ENCODE assay signal across 17 cellular contexts in the genomic region with DNA sequence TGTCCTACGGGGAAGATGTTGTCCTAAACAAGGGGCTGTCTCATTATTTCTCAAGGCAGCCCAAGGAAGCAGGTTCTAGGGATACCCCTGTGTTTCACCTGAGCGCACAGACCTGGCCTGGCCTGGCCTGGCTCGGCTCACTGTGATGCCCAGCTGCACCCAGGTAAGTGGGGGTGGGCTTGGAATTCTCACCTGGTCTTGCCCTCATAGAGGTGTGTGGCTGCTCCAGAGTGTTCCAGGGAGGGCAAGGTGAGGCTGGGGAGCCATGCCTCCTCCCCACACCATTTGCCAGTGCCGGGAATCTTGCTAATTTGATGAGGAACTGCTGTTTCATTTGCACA.
DNase-seq lines count a peak whose midpoint lies in the region; ATAC-seq and TF ChIP-seq lines count a peak whose summit lies in the region.
"Had no signal": no experiment of that assay in that cellular context is flagged by ENCODE, and none has a peak within 500 bp of the region (broad histone marks: within the 10 kb centered on the region; RNA-seq: fewer than 3 reads in every experiment).

No MANE protein-coding gene starts in this region.

- intact Hi-C loops in activated CD4-positive, alpha-beta memory T cell treated with anti-CD3 and anti-CD28 coated beads for 36 hours (cut with micrococcal nuclease): no loop called here

- peak; percentile 8 for DNase-seq in activated CD4-positive, alpha-beta memory T cell treated with anti-CD3 and anti-CD28 coated beads, Interleukin-2, amount 10 ng/mL, durations not matched to agents 7 days and 5 days
- no peak for DNase-seq in activated CD4-positive, alpha-beta memory T cell treated with anti-CD3 and anti-CD28 coated beads for 36 hours
- no peak for DNase-seq in GM23338 (ENCODE audit: low spot score)
- DNase-seq in activated CD8-positive, alpha-beta memory T cell treated with anti-CD3 and anti-CD28 coated beads, Interleukin-2, amount 50 U/mL, for 48 hours: peak; percentile 6
- DNase-seq in osteocyte (ENCODE audit: extremely low spot score, unreplicated experiment): peak; percentile 73
- DNase-seq in AG08395 (ENCODE audit: low spot score): no peak
- DNase-seq in upper lobe of left lung: no peak
- DNase-seq in NCI-H748 treated with DMSO at 0.1 percent for 48 hours (lab: John Stamatoyannopoulos, UW): no peak
- DNase-seq: AML-193; Calu3; CD4-positive, CD25-positive, alpha-beta regulatory T cell; DMS79 treated with DMSO at 0.1 percent for 48 hours; EL; IMR-90; KBM-7 had no signal

- H4K20me1 ChIP-seq in GM23338 (replicated peaks; ENCODE audit: insufficient read depth): no peaks in the 10 kb centered on the region
- H4K20me1 ChIP-seq: BLaER1 treated with 17β-estradiol and CSF1 and Interleukin-3, amounts not matched to agents 10 nM and 100 nM had no signal

- WGBS in upper lobe of left lung, 2 donors: 56 to 77% methylated on average over 3 to 4 of the region's 4 CpGs

- H3K36me3 ChIP-seq in GM23338 (ENCODE audit: insufficient read depth): peaks cover 5% of the 10 kb centered on the region; the same call in 1 of the 2 replicates
- no peaks in the 10 kb centered on the region for H3K36me3 ChIP-seq in upper lobe of left lung
- H3K36me3 ChIP-seq: BLaER1 treated with 17β-estradiol and CSF1 and Interleukin-3, amounts not matched to agents 10 nM and 100 nM had no signal

- H3K9me2 ChIP-seq in GM23338 (ENCODE audit: insufficient read depth): no peaks in the 10 kb centered on the region

- H3K4me1 ChIP-seq in GM23338 (ENCODE audit: insufficient read depth) (no peaks in the 10 kb centered on the region), upper lobe of left lung (no peaks in the 10 kb centered on the region)

- peaks cover 3 to 15% (median 10%) of the 10 kb centered on the region in 4 donors for H3K9me3 ChIP-seq in upper lobe of left lung

- TF ChIP-seq CTCF in GM23338 (conservative IDR thresholded peaks at IDR 0.05; ENCODE audit: low read depth in 2 of 2): no peak
- TF ChIP-seq CTCF in osteocyte (IDR thresholded peaks at IDR 0.05): no peak
- TF ChIP-seq CTCF in upper lobe of left lung (IDR thresholded peaks at IDR 0.05): no peak

- no peaks in the 10 kb centered on the region for H3F3A ChIP-seq in GM23338 (replicated peaks; ENCODE audit: low read depth)

- H3K27me3 Mint-ChIP-seq in activated CD4-positive, alpha-beta memory T cell treated with anti-CD3 and anti-CD28 coated beads, Interleukin-2, amount 10 ng/mL, durations not matched to agents 7 days and 5 days: peaks cover 2% of the 10 kb centered on the region
- peaks cover 7% of the 10 kb centered on the region for H3K27me3 Mint-ChIP-seq in activated CD4-positive, alpha-beta memory T cell treated with anti-CD3 and anti-CD28 coated beads for 36 hours
- H3K27me3 Mint-ChIP-seq in GM23338 (ENCODE audit: insufficient read depth, low read depth, poor library complexity) (peaks cover 3% of the 10 kb centered on the region), osteocyte (ENCODE audit: unreplicated experiment) (no peaks in the 10 kb centered on the region)

- no peak overlapping the region for H3K4me2 ChIP-seq in GM23338

- H3K79me2 ChIP-seq in GM23338 (replicated peaks; ENCODE audit: insufficient read depth): no peaks in the 10 kb centered on the region

- no peak for TF ChIP-seq EP300 in upper lobe of left lung (IDR thresholded peaks at IDR 0.05)

- peaks cover 8% of the 10 kb centered on the region for H3K9me3 Mint-ChIP-seq in activated CD4-positive, alpha-beta memory T cell treated with anti-CD3 and anti-CD28 coated beads, Interleukin-2, amount 10 ng/mL, durations not matched to agents 7 days and 5 days
- H3K9me3 Mint-ChIP-seq in activated CD4-positive, alpha-beta memory T cell treated with anti-CD3 and anti-CD28 coated beads for 36 hours: peaks cover 10% of the 10 kb centered on the region
- H3K9me3 Mint-ChIP-seq in GM23338 (peaks cover 8% of the 10 kb centered on the region), osteocyte (ENCODE audit: unreplicated experiment) (peaks cover 9% of the 10 kb centered on the region)

- CTCF ChIA-PET in activated CD4-positive, alpha-beta memory T cell treated with anti-CD3 and anti-CD28 coated beads, Interleukin-2, amount 10 ng/mL, durations not matched to agents 7 days and 5 days (lab: Charles Lee): no interaction called here
- CTCF ChIA-PET in activated CD4-positive, alpha-beta memory T cell treated with anti-CD3 and anti-CD28 coated beads for 36 hours (lab: Charles Lee): no interaction called here

- H3K4me3 Mint-ChIP-seq in activated CD4-positive, alpha-beta memory T cell treated with anti-CD3 and anti-CD28 coated beads, Interleukin-2, amount 10 ng/mL, durations not matched to agents 7 days and 5 days: no peak overlapping the region
- no peak overlapping the region for H3K4me3 Mint-ChIP-seq in activated CD4-positive, alpha-beta memory T cell treated with anti-CD3 and anti-CD28 coated beads for 36 hours
- H3K4me3 Mint-ChIP-seq in GM23338: no peak overlapping the region
- no peak overlapping the region for H3K4me3 Mint-ChIP-seq in osteocyte (ENCODE audit: unreplicated experiment)
- H3K4me3 Mint-ChIP-seq: CD4-positive, CD25-positive, alpha-beta regulatory T cell had no signal

- no peak overlapping the region for H3K27ac ChIP-seq in GM23338 (ENCODE audit: low read depth)
- no peak overlapping the region for H3K27ac ChIP-seq in upper lobe of left lung
- H3K27ac ChIP-seq: 22Rv1; BLaER1 treated with 17β-estradiol and CSF1 and Interleukin-3, amounts not matched to agents 10 nM and 100 nM had no signal

- POLR2A ChIA-PET in activated CD4-positive, alpha-beta memory T cell treated with anti-CD3 and anti-CD28 coated beads, Interleukin-2, amount 10 ng/mL, durations not matched to agents 7 days and 5 days (lab: Charles Lee): no interaction called here
- POLR2A ChIA-PET in activated CD4-positive, alpha-beta memory T cell treated with anti-CD3 and anti-CD28 coated beads for 36 hours (lab: Charles Lee): no interaction called here

- no peaks in the 10 kb centered on the region for H3K4me1 Mint-ChIP-seq in activated CD4-positive, alpha-beta memory T cell treated with anti-CD3 and anti-CD28 coated beads, Interleukin-2, amount 10 ng/mL, durations not matched to agents 7 days and 5 days
- H3K4me1 Mint-ChIP-seq in activated CD4-positive, alpha-beta memory T cell treated with anti-CD3 and anti-CD28 coated beads for 36 hours (ENCODE audit: low read depth): no peaks in the 10 kb centered on the region
- H3K4me1 Mint-ChIP-seq in GM23338: peaks cover 4% of the 10 kb centered on the region; the same call in 2 of the 3 replicates
- no peaks in the 10 kb centered on the region for H3K4me1 Mint-ChIP-seq in osteocyte (ENCODE audit: unreplicated experiment)
- H3K4me1 Mint-ChIP-seq: CD4-positive, CD25-positive, alpha-beta regulatory T cell had no signal

- H3K36me3 Mint-ChIP-seq in activated CD4-positive, alpha-beta memory T cell treated with anti-CD3 and anti-CD28 coated beads, Interleukin-2, amount 10 ng/mL, durations not matched to agents 7 days and 5 days (ENCODE audit: low read depth): no peaks in the 10 kb centered on the region
- H3K36me3 Mint-ChIP-seq in activated CD4-positive, alpha-beta memory T cell treated with anti-CD3 and anti-CD28 coated beads for 36 hours: no peaks in the 10 kb centered on the region
- H3K36me3 Mint-ChIP-seq in GM23338 (ENCODE audit: low read depth): no peaks in the 10 kb centered on the region; the same call in 1 of the 3 replicates
- no peaks in the 10 kb centered on the region for H3K36me3 Mint-ChIP-seq in osteocyte (ENCODE audit: unreplicated experiment)
- H3K36me3 Mint-ChIP-seq: CD4-positive, CD25-positive, alpha-beta regulatory T cell had no signal

- no peaks in the 10 kb centered on the region for H3K27me3 ChIP-seq in GM23338 (ENCODE audit: insufficient read depth)
- no peaks in the 10 kb centered on the region for H3K27me3 ChIP-seq in upper lobe of left lung
- H3K27me3 ChIP-seq: BLaER1 treated with 17β-estradiol and CSF1 and Interleukin-3, amounts not matched to agents 10 nM and 100 nM had no signal

- no peak for TF ChIP-seq POLR2A in upper lobe of left lung (IDR thresholded peaks at IDR 0.05)

- peak overlapping the region; percentile 52; the same call in 1 of the 2 replicates for H2AFZ ChIP-seq in GM23338

- H3K4me3 ChIP-seq in GM23338 (no peak overlapping the region), upper lobe of left lung (no peak overlapping the region)
- H3K4me3 ChIP-seq: BLaER1 treated with 17β-estradiol and CSF1 and Interleukin-3, amounts not matched to agents 10 nM and 100 nM had no signal

- ATAC-seq in GM23338 (no peak), upper lobe of left lung (ENCODE audit: low FRiP score in 2 of 2) (no peak)

- H3K27ac Mint-ChIP-seq in activated CD4-positive, alpha-beta memory T cell treated with anti-CD3 and anti-CD28 coated beads, Interleukin-2, amount 10 ng/mL, durations not matched to agents 7 days and 5 days: no peak overlapping the region
- no peak overlapping the region for H3K27ac Mint-ChIP-seq in activated CD4-positive, alpha-beta memory T cell treated with anti-CD3 and anti-CD28 coated beads for 36 hours
- H3K27ac Mint-ChIP-seq in GM23338 (no peak overlapping the region), osteocyte (ENCODE audit: unreplicated experiment) (no peak overlapping the region)
- H3K27ac Mint-ChIP-seq: CD4-positive, CD25-positive, alpha-beta regulatory T cell had no signal

TF ChIP-seq in GM23338, 12 proteins besides CTCF, POLR2A, EP300 and RAD21 (continues in another document):
- TF ChIP-seq NANOG (IDR thresholded peaks at IDR 0.05; ENCODE audit: borderline replicate concordance): no peak

Comparison
In these comparisons a context has a peak if more than half of its experiments do, and no peak if none do; other contexts are left out.
1. DNase-seq: peak in activated CD4-positive, alpha-beta memory T cell treated with anti-CD3 and anti-CD28 coated beads, Interleukin-2, amount 10 ng/mL, durations not matched to agents 7 days and 5 days (single experiment), activated CD8-positive, alpha-beta memory T cell treated with anti-CD3 and anti-CD28 coated beads, Interleukin-2, amount 50 U/mL, for 48 hours (single experiment) and osteocyte (single experiment); none in activated CD4-positive, alpha-beta memory T cell treated with anti-CD3 and anti-CD28 coated beads for 36 hours (single experiment), GM23338 (single experiment), AG08395 (single experiment), upper lobe of left lung (0 of 2) and NCI-H748 treated with DMSO at 0.1 percent for 48 hours (single experiment).